Comparison of ENCODE assay signal across 38 cellular contexts in genomic region chr5:65081071-65081470, GRCh38.
"Had no signal": no experiment of that assay in that cellular context is flagged by ENCODE, and none has a peak within 500 bp of the region (broad histone marks: within the 10 kb centered on the region; RNA-seq: fewer than 3 reads in every experiment).

No MANE protein-coding gene starts in this region.

- H3K4me3 Mint-ChIP-seq: activated naive CD4-positive, alpha-beta T cell treated with anti-CD3 and anti-CD28 coated beads for 36 hours; activated naive CD4-positive, alpha-beta T cell treated with anti-CD3 and anti-CD28 coated beads, Interleukin-2, amount 10 ng/mL, durations not matched to agents 7 days and 5 days; activated naive CD4-positive, alpha-beta T cell treated with anti-CD3 and anti-CD28 coated beads, Interleukin-2, amount 50 U/mL, for 24 hours; activated naive CD8-positive, alpha-beta T cell; activated naive CD8-positive, alpha-beta T cell treated with anti-CD3 and anti-CD28 coated beads for 36 hours; activated naive CD8-positive, alpha-beta T cell treated with anti-CD3 and anti-CD28 coated beads, Interleukin-2, amount 10 ng/mL, durations not matched to agents 7 days and 5 days; activated naive CD8-positive, alpha-beta T cell treated with anti-CD3 and anti-CD28 coated beads, Interleukin-2, amount 50 U/mL, for 24 hours; activated T-cell treated with anti-CD3 and anti-CD28 coated beads, Interleukin-2, amount 50 U/mL, for 24 hours; activated T-cell treated with anti-CD3 and anti-CD28 coated beads, Interleukin-2, amount 50 U/mL, for 4 hours; activated T-cell treated with anti-CD3 and anti-CD28 coated beads, Interleukin-2, amount 50 U/mL, for 72 hours; activated T-helper 1 cell treated with anti-CD3 and anti-CD28 coated beads, Interleukin-12 subunit alpha, Interleukin-12 subunit beta, Interleukin-2, Interleukin-4 antibody, amounts not matched to agents 30 ng/mL and 10 ng/mL and 1 ng/mL, durations not matched to agents 14 hours and 24 hours and 36 hours; activated T-helper 17 cell treated with anti-CD3 and anti-CD28 coated beads, Interleukin-2, amount 50 U/mL, for 72 hours; brain; central memory CD8-positive, alpha-beta T cell had no signal

- H3K9me3 Mint-ChIP-seq: activated naive CD4-positive, alpha-beta T cell treated with anti-CD3 and anti-CD28 coated beads for 36 hours; activated naive CD4-positive, alpha-beta T cell treated with anti-CD3 and anti-CD28 coated beads, Interleukin-2, amount 10 ng/mL, durations not matched to agents 7 days and 5 days; activated naive CD4-positive, alpha-beta T cell treated with anti-CD3 and anti-CD28 coated beads, Interleukin-2, amount 50 U/mL, for 24 hours; activated naive CD4-positive, alpha-beta T cell treated with anti-CD3 and anti-CD28 coated beads, Interleukin-2, amount 50 U/mL, for 72 hours; activated naive CD8-positive, alpha-beta T cell treated with anti-CD3 and anti-CD28 coated beads for 36 hours; activated naive CD8-positive, alpha-beta T cell treated with anti-CD3 and anti-CD28 coated beads, Interleukin-2, amount 10 ng/mL, durations not matched to agents 7 days and 5 days; activated naive CD8-positive, alpha-beta T cell treated with anti-CD3 and anti-CD28 coated beads, Interleukin-2, amount 50 U/mL, for 24 hours; activated T-cell treated with anti-CD3 and anti-CD28 coated beads, Interleukin-2, amount 50 U/mL, for 24 hours; activated T-cell treated with anti-CD3 and anti-CD28 coated beads, Interleukin-2, amount 50 U/mL, for 4 hours; activated T-cell treated with anti-CD3 and anti-CD28 coated beads, Interleukin-2, amount 50 U/mL, for 72 hours; activated T-helper 1 cell treated with anti-CD3 and anti-CD28 coated beads, Interleukin-12 subunit alpha, Interleukin-12 subunit beta, Interleukin-2, Interleukin-4 antibody, amounts not matched to agents 30 ng/mL and 10 ng/mL and 1 ng/mL, durations not matched to agents 14 hours and 24 hours and 36 hours; activated T-helper 17 cell treated with anti-CD3 and anti-CD28 coated beads, Interleukin-2, amount 50 U/mL, for 72 hours; activated T-helper 2 cell treated with anti-CD3 and anti-CD28 coated beads, Interferon-gamma antibody, Interleukin-2, Interleukin-4, amounts not matched to agents 10 μg/mL and 5 μg/mL and 100 μg/mL, durations not matched to agents 14 hours and 24 hours and 36 hours; central memory CD8-positive, alpha-beta T cell had no signal

- H3K4me1 Mint-ChIP-seq: central memory CD8-positive, alpha-beta T cell had no signal

- H3K27me3 ChIP-seq: adrenal gland, ascending aorta, body of pancreas, brain microvascular endothelial cell, breast epithelium, cardiac muscle cell had no signal

- ATAC-seq: activated naive CD4-positive, alpha-beta T cell treated with anti-CD3 and anti-CD28 coated beads, Interleukin-2, amount 50 U/mL, for 72 hours; activated naive CD8-positive, alpha-beta T cell treated with anti-CD3 and anti-CD28 coated beads, Interleukin-2, amount 50 U/mL, for 24 hours; activated T-cell treated with anti-CD3 and anti-CD28 coated beads, Interleukin-2, amount 50 U/mL, for 4 hours; activated T-cell treated with anti-CD3 and anti-CD28 coated beads, Interleukin-2, amount 50 U/mL, for 72 hours; activated T-helper 17 cell treated with anti-CD3 and anti-CD28 coated beads, Interleukin-2, amount 50 U/mL, for 72 hours; body of pancreas had no signal

- H3K27ac ChIP-seq: adrenal gland, ascending aorta, body of pancreas, brain microvascular endothelial cell, breast epithelium, cardiac muscle cell had no signal

- H3K4me3 ChIP-seq: adrenal gland, ascending aorta, body of pancreas, breast epithelium, cardiac muscle cell had no signal

- H3K4me1 ChIP-seq: adrenal gland, body of pancreas, breast epithelium had no signal

- H3K9me3 ChIP-seq: adrenal gland, ascending aorta, body of pancreas, breast epithelium had no signal

- H3K36me3 ChIP-seq: adrenal gland, ascending aorta, brain microvascular endothelial cell, breast epithelium, cardiac muscle cell had no signal

- DNase-seq: activated effector memory CD4-positive, alpha-beta T cell treated with anti-CD3 and anti-CD28 coated beads, Interleukin-2, amount 50 U/mL, for 16 hours; activated effector memory CD4-positive, alpha-beta T cell treated with Interleukin-2 at 50 U/mL for 16 hours; activated gamma-delta T cell; activated gamma-delta T cell treated with Interleukin-2 at 50 U/mL for 16 hours; activated naive CD4-positive, alpha-beta T cell; activated naive CD4-positive, alpha-beta T cell treated with anti-CD3 and anti-CD28 coated beads for 36 hours; activated naive CD4-positive, alpha-beta T cell treated with anti-CD3 and anti-CD28 coated beads, Interleukin-2, amount 10 ng/mL, durations not matched to agents 7 days and 5 days; activated naive CD4-positive, alpha-beta T cell treated with anti-CD3 and anti-CD28 coated beads, Interleukin-2, amount 50 U/mL, for 16 hours; activated naive CD4-positive, alpha-beta T cell treated with Interleukin-2 at 50 U/mL for 16 hours; activated naive CD8-positive, alpha-beta T cell treated with anti-CD3 and anti-CD28 coated beads for 36 hours; activated naive CD8-positive, alpha-beta T cell treated with anti-CD3 and anti-CD28 coated beads, Interleukin-2, amount 10 ng/mL, durations not matched to agents 7 days and 5 days; activated naive CD8-positive, alpha-beta T cell treated with anti-CD3 and anti-CD28 coated beads, Interleukin-2, amount 50 U/mL, for 24 hours; activated T-cell treated with anti-CD3 and anti-CD28 coated beads, Interleukin-2, amount 50 U/mL, for 1 hour; activated T-cell treated with anti-CD3 and anti-CD28 coated beads, Interleukin-2, amount 50 U/mL, for 24 hours; activated T-cell treated with anti-CD3 and anti-CD28 coated beads, Interleukin-2, amount 50 U/mL, for 4 hours; activated T-cell treated with anti-CD3 and anti-CD28 coated beads, Interleukin-2, amount 50 U/mL, for 48 hours; activated T-cell treated with anti-CD3 and anti-CD28 coated beads, Interleukin-2, amount 50 U/mL, for 72 hours; adrenal gland; amniotic stem cell; amygdala; anterior cingulate cortex; aorta; body of pancreas; brain microvascular endothelial cell; caudate nucleus; central memory CD4-positive, alpha-beta T cell; cerebellar nuclear complex had no signal

- H3K27me3 Mint-ChIP-seq: activated naive CD4-positive, alpha-beta T cell treated with anti-CD3 and anti-CD28 coated beads, Interleukin-2, amount 10 ng/mL, durations not matched to agents 7 days and 5 days; activated naive CD4-positive, alpha-beta T cell treated with anti-CD3 and anti-CD28 coated beads, Interleukin-2, amount 50 U/mL, for 24 hours; activated naive CD8-positive, alpha-beta T cell; activated naive CD8-positive, alpha-beta T cell treated with anti-CD3 and anti-CD28 coated beads for 36 hours; activated naive CD8-positive, alpha-beta T cell treated with anti-CD3 and anti-CD28 coated beads, Interleukin-2, amount 50 U/mL, for 24 hours; activated T-cell treated with anti-CD3 and anti-CD28 coated beads, Interleukin-2, amount 50 U/mL, for 24 hours; brain; central memory CD8-positive, alpha-beta T cell had no signal

- H3K27ac Mint-ChIP-seq: activated naive CD4-positive, alpha-beta T cell treated with anti-CD3 and anti-CD28 coated beads for 36 hours; activated naive CD4-positive, alpha-beta T cell treated with anti-CD3 and anti-CD28 coated beads, Interleukin-2, amount 10 ng/mL, durations not matched to agents 7 days and 5 days; activated naive CD4-positive, alpha-beta T cell treated with anti-CD3 and anti-CD28 coated beads, Interleukin-2, amount 50 U/mL, for 24 hours; activated naive CD4-positive, alpha-beta T cell treated with anti-CD3 and anti-CD28 coated beads, Interleukin-2, amount 50 U/mL, for 72 hours; activated naive CD8-positive, alpha-beta T cell; activated naive CD8-positive, alpha-beta T cell treated with anti-CD3 and anti-CD28 coated beads for 36 hours; activated naive CD8-positive, alpha-beta T cell treated with anti-CD3 and anti-CD28 coated beads, Interleukin-2, amount 10 ng/mL, durations not matched to agents 7 days and 5 days; activated naive CD8-positive, alpha-beta T cell treated with anti-CD3 and anti-CD28 coated beads, Interleukin-2, amount 50 U/mL, for 24 hours; activated T-cell treated with anti-CD3 and anti-CD28 coated beads, Interleukin-2, amount 50 U/mL, for 24 hours; activated T-cell treated with anti-CD3 and anti-CD28 coated beads, Interleukin-2, amount 50 U/mL, for 72 hours; activated T-helper 1 cell treated with anti-CD3 and anti-CD28 coated beads, Interleukin-12 subunit alpha, Interleukin-12 subunit beta, Interleukin-2, Interleukin-4 antibody, amounts not matched to agents 30 ng/mL and 10 ng/mL and 1 ng/mL, durations not matched to agents 14 hours and 24 hours and 36 hours; activated T-helper 17 cell treated with anti-CD3 and anti-CD28 coated beads, Interleukin-2, amount 50 U/mL, for 72 hours; activated T-helper 2 cell treated with anti-CD3 and anti-CD28 coated beads, Interferon-gamma antibody, Interleukin-2, Interleukin-4, amounts not matched to agents 10 μg/mL and 5 μg/mL and 100 μg/mL, durations not matched to agents 14 hours and 24 hours and 36 hours; brain had no signal
